8 cellular contexts compared by ENCODE assay signal in genomic region chr1:92960395-92961130, GRCh38. TPM values are rescaled to one million over a fixed set of nuclear protein-coding genes. Genes with fewer than 3 reads are reported as not detected.
A peak's percentile ranks its signal among the peaks of the same experiment; 100 is the strongest.
DNase-seq lines count a peak whose midpoint lies in the region; ATAC-seq and TF ChIP-seq lines count a peak whose summit lies in the region.

No MANE protein-coding gene starts in this region.

- H3K27ac Mint-ChIP-seq in activated naive CD4-positive, alpha-beta T cell treated with anti-CD3 and anti-CD28 coated beads for 36 hours: peak overlapping the region; percentile 94

- no peaks in the 10 kb centered on the region for H3K27me3 ChIP-seq in DOHH2 (ENCODE audit: control insufficient read depth, low read length)
- no peaks in the 10 kb centered on the region for H3K27me3 ChIP-seq in gastroesophageal sphincter
- H3K27me3 ChIP-seq in neutrophil: peaks cover 96% of the 10 kb centered on the region
- H3K27me3 ChIP-seq in testis: no peaks in the 10 kb centered on the region

- H4K20me1 ChIP-seq in DOHH2 (ENCODE audit: control insufficient read depth, insufficient read depth, low read depth, low read length): no peaks in the 10 kb centered on the region

- 0 to 7% methylated on average over 3 to 13 of the region's 44 CpGs for WGBS in gastroesophageal sphincter (ENCODE audit: low coverage in 1 of 2), 2 donors
- WGBS in testis, 2 donors: 1% methylated on average over 27 to 39 of the region's 44 CpGs

- no peaks in the 10 kb centered on the region for H3K9me2 ChIP-seq in DOHH2 (replicated peaks; ENCODE audit: control insufficient read depth, low read length)

- H3K4me1 Mint-ChIP-seq in activated naive CD4-positive, alpha-beta T cell treated with anti-CD3 and anti-CD28 coated beads for 36 hours (ENCODE audit: low read depth): peaks cover 41% of the 10 kb centered on the region

- H3K4me1 ChIP-seq in DOHH2 (ENCODE audit: control insufficient read depth, low read length) (peaks cover 71% of the 10 kb centered on the region), gastroesophageal sphincter (peaks cover 0 to 59% (median 8%) of the 10 kb centered on the region in 3 donors), neutrophil (ENCODE audit: control insufficient read depth in 1 of 2, insufficient read depth in 1 of 2, low read depth in 1 of 2, low read length in 1 of 2) (peaks cover 13 to 16% of the 10 kb centered on the region in 2 experiments), testis (peaks cover 16% of the 10 kb centered on the region)

- H3K36me3 ChIP-seq in DOHH2 (ENCODE audit: control insufficient read depth, low read length) (peaks cover 33% of the 10 kb centered on the region), gastroesophageal sphincter (no peaks in the 10 kb centered on the region), neutrophil (no peaks in the 10 kb centered on the region), testis (ENCODE audit: low read depth, missing control alignments) (no peaks in the 10 kb centered on the region)

- ATAC-seq in GM21723 (IDR thresholded peaks at IDR 0.05; ENCODE audit: unreplicated experiment) (peak; percentile 43), gastroesophageal sphincter (peak; percentile 58)

- H3K27ac ChIP-seq in DOHH2 (ENCODE audit: low read depth, low read length) (peak overlapping the region; percentile 88), gastroesophageal sphincter (peak overlapping the region; percentile 98 to 100 (median 98)), neutrophil (no peak overlapping the region), testis (peak overlapping the region; percentile 97 to 98)

- H3K4me3 ChIP-seq in DOHH2 (ENCODE audit: low read length) (peak overlapping the region; percentile 93), gastroesophageal sphincter (peak overlapping the region; percentile 96 to 99), neutrophil (ENCODE audit: low read depth in 1 of 2, low read length in 1 of 2) (peak overlapping the region; percentile 56 to 72), testis (peak overlapping the region; percentile 85 to 95)

- H3K4me2 ChIP-seq in DOHH2 (ENCODE audit: low read length): peak overlapping the region; percentile 91

- H3K27me3 Mint-ChIP-seq in activated naive CD4-positive, alpha-beta T cell treated with anti-CD3 and anti-CD28 coated beads for 36 hours (ENCODE audit: low read depth): no peaks in the 10 kb centered on the region

- H3K79me2 ChIP-seq in DOHH2 (ENCODE audit: control insufficient read depth, low read length): peaks cover 58% of the 10 kb centered on the region

- in situ Hi-C loops in KBM-7 (cut with MboI; ENCODE audit: low pct_unique_long_range_greater_than_20kb, low sequenced_read_pairs): no loop called here

- peaks cover 1% of the 10 kb centered on the region for H3K36me3 Mint-ChIP-seq in activated naive CD4-positive, alpha-beta T cell treated with anti-CD3 and anti-CD28 coated beads for 36 hours (ENCODE audit: low read depth)

- H3K9me3 Mint-ChIP-seq in activated naive CD4-positive, alpha-beta T cell treated with anti-CD3 and anti-CD28 coated beads for 36 hours: no peaks in the 10 kb centered on the region

- H3K9me3 ChIP-seq in DOHH2 (ENCODE audit: control insufficient read depth, insufficient read depth, low read length): no peaks in the 10 kb centered on the region
- no peaks in the 10 kb centered on the region for H3K9me3 ChIP-seq in gastroesophageal sphincter
- no peaks in the 10 kb centered on the region for H3K9me3 ChIP-seq in neutrophil
- no peaks in the 10 kb centered on the region for H3K9me3 ChIP-seq in testis

- peak; percentile 81 for DNase-seq in KBM-7
- peak; percentile 80 for DNase-seq in RPMI8226
- peak; percentile 76 for DNase-seq in activated naive CD4-positive, alpha-beta T cell treated with anti-CD3 and anti-CD28 coated beads for 36 hours
- DNase-seq in testis: peak; percentile 78

- peak overlapping the region; percentile 89 for H3K4me3 Mint-ChIP-seq in activated naive CD4-positive, alpha-beta T cell treated with anti-CD3 and anti-CD28 coated beads for 36 hours

- intact Hi-C loops in activated naive CD4-positive, alpha-beta T cell treated with anti-CD3 and anti-CD28 coated beads for 36 hours (cut with micrococcal nuclease): loop anchor here (1.0 to 5.0 kb wide), 12 partner anchors 9 to 887 kb away; partner anchors contain the start of gene MTF2
- intact Hi-C loops in testis (cut with DNase I; ENCODE audit: low total_unique reads): no loop called here

- TF ChIP-seq POLR2A in gastroesophageal sphincter (IDR thresholded peaks at IDR 0.05) (no peak), testis (IDR thresholded peaks at IDR 0.05) (no peak)

- TF ChIP-seq EP300 in gastroesophageal sphincter (IDR thresholded peaks at IDR 0.05): no peak

- H3F3A ChIP-seq in DOHH2 (ENCODE audit: control insufficient read depth, insufficient read depth): peaks cover 27% of the 10 kb centered on the region

- TF ChIP-seq CTCF in DOHH2 (IDR thresholded peaks at IDR 0.05; ENCODE audit: low read depth, low read length, poor library complexity, severe bottlenecking) (peak; percentile 74), gastroesophageal sphincter (IDR thresholded peaks at IDR 0.05) (peak; percentile 46 to 79 (median 70)), neutrophil (IDR thresholded peaks at IDR 0.05) (no peak), testis (IDR thresholded peaks at IDR 0.05) (peak; percentile 53 to 73 (median 56))

- CTCF ChIA-PET in activated naive CD4-positive, alpha-beta T cell treated with anti-CD3 and anti-CD28 coated beads for 36 hours (lab: Charles Lee): interaction anchor here (0.6 to 7.4 kb wide), 29 partner anchors 9 to 128 kb away, joined by 3 to 124 read pairs (median 4); partner anchors contain the start of gene RPL5

RNA-seq across cellular contexts. Expression of gene DIPK1A, which starts 0.7 kb away (rescaled TPM):
- total RNA-seq in activated naive CD4-positive, alpha-beta T cell treated with anti-CD3 and anti-CD28 coated beads for 36 hours: 1 to 10 TPM; 4.5 to 5.0 TPM
- total RNA-seq in gastroesophageal sphincter: 10 to 100 TPM; 10.2 to 39.2 (median 32.9) TPM
- total RNA-seq in testis: 10 to 100 TPM; 21.4 to 25.4 TPM
- polyA plus RNA-seq in testis (ENCODE audit: insufficient read depth, low read depth, low replicate concordance): 14.7 TPM
